ENCODE assay signal across 11 cellular contexts in genomic region chr17:7840441-7840840, GRCh38. TPM values are rescaled to one million over a fixed set of nuclear protein-coding genes. Genes with fewer than 3 reads are reported as not detected.
A peak's percentile ranks its signal among the peaks of the same experiment; 100 is the strongest.
DNase-seq lines count a peak whose midpoint lies in the region; ATAC-seq and TF ChIP-seq lines count a peak whose summit lies in the region.
"Had no signal": no experiment of that assay in that cellular context is flagged by ENCODE, and none has a peak within 500 bp of the region (broad histone marks: within the 10 kb centered on the region; RNA-seq: fewer than 3 reads in every experiment).

No MANE protein-coding gene starts in this region.

- WGBS in gastroesophageal sphincter (ENCODE audit: low coverage in 1 of 2), 2 donors = 39% methylated on average over 1 of the region's 1 CpG; no CpG with 5 or more reads in 1 of the 2 donors

- TF ChIP-seq EP300 in gastroesophageal sphincter (IDR thresholded peaks at IDR 0.05) = no peak

- H3K4me1 ChIP-seq in gastroesophageal sphincter (peaks cover 9 to 92% (median 49%) of the 10 kb centered on the region in 3 donors), SJCRH30 (peaks cover 13% of the 10 kb centered on the region)

- H3K36me3 Mint-ChIP-seq in activated CD4-positive, alpha-beta T cell treated with anti-CD3 and anti-CD28 coated beads for 36 hours (ENCODE audit: low read depth) = peaks cover 18% of the 10 kb centered on the region
- peaks cover 8 to 20% of the 10 kb centered on the region in 2 donors for H3K36me3 Mint-ChIP-seq in stimulated activated naive B cell treated with anti-CD40 and anti-IgM and Interleukin-4, amounts not matched to agents 10 μg/mL and 1 μg/mL and 100 μg/mL, for 72 hours

- no peaks in the 10 kb centered on the region for H3K9me3 Mint-ChIP-seq in activated CD4-positive, alpha-beta T cell treated with anti-CD3 and anti-CD28 coated beads for 36 hours (ENCODE audit: low read depth)
- no peaks in the 10 kb centered on the region for H3K9me3 Mint-ChIP-seq in stimulated activated naive B cell treated with anti-CD40 and anti-IgM and Interleukin-4, amounts not matched to agents 10 μg/mL and 1 μg/mL and 100 μg/mL, for 72 hours

- H3K27ac Mint-ChIP-seq in activated CD4-positive, alpha-beta T cell treated with anti-CD3 and anti-CD28 coated beads for 36 hours = peak overlapping the region; percentile 92
- H3K27ac Mint-ChIP-seq in stimulated activated naive B cell treated with anti-CD40 and anti-IgM and Interleukin-4, amounts not matched to agents 10 μg/mL and 1 μg/mL and 100 μg/mL, for 72 hours = peak overlapping the region; percentile 100

- CTCF ChIA-PET in activated CD4-positive, alpha-beta T cell treated with anti-CD3 and anti-CD28 coated beads for 36 hours (lab: Charles Lee) = interaction anchor here (1.2 to 1.3 kb wide), 4 partner anchors 17 to 201 kb away, joined by 3 to 7 read pairs (median 3); partner anchors contain the start of genes CYB5D1, NAA38 and RNF227

- H3K4me3 Mint-ChIP-seq in activated CD4-positive, alpha-beta T cell treated with anti-CD3 and anti-CD28 coated beads for 36 hours = peak overlapping the region; percentile 97
- peak overlapping the region; percentile 95 to 99 for H3K4me3 Mint-ChIP-seq in stimulated activated naive B cell treated with anti-CD40 and anti-IgM and Interleukin-4, amounts not matched to agents 10 μg/mL and 1 μg/mL and 100 μg/mL, for 72 hours

- H3K4me1 Mint-ChIP-seq in activated CD4-positive, alpha-beta T cell treated with anti-CD3 and anti-CD28 coated beads for 36 hours = peaks cover 50% of the 10 kb centered on the region
- H3K4me1 Mint-ChIP-seq in stimulated activated naive B cell treated with anti-CD40 and anti-IgM and Interleukin-4, amounts not matched to agents 10 μg/mL and 1 μg/mL and 100 μg/mL, for 72 hours = peaks cover 55 to 78% of the 10 kb centered on the region in 2 donors

- H3K9me3 ChIP-seq in gastroesophageal sphincter (no peaks in the 10 kb centered on the region), SJCRH30 (replicated peaks) (no peaks in the 10 kb centered on the region)

- no peaks in the 10 kb centered on the region for H3K27me3 Mint-ChIP-seq in activated CD4-positive, alpha-beta T cell treated with anti-CD3 and anti-CD28 coated beads for 36 hours
- no peaks in the 10 kb centered on the region for H3K27me3 Mint-ChIP-seq in stimulated activated naive B cell treated with anti-CD40 and anti-IgM and Interleukin-4, amounts not matched to agents 10 μg/mL and 1 μg/mL and 100 μg/mL, for 72 hours

- H3K4me3 ChIP-seq in gastroesophageal sphincter = no peak overlapping the region
- H3K4me3 ChIP-seq in SJCRH30 = no peak overlapping the region

- intact Hi-C loops in activated CD4-positive, alpha-beta T cell treated with anti-CD3 and anti-CD28 coated beads for 36 hours (cut with DNase I, micrococcal nuclease) = loop anchor here (5.0 to 10.0 kb wide), 11 partner anchors 153 to 796 kb away; partner anchors contain the start of genes CTDNEP1 (in 1 of the 2), ELP5 (in 1 of the 2), KCTD11 (in 1 of the 2) and NDEL1 (in 1 of the 2)

- H3K36me3 ChIP-seq in gastroesophageal sphincter (peaks cover 0 to 17% of the 10 kb centered on the region in 2 donors), SJCRH30 (no peaks in the 10 kb centered on the region)

- TF ChIP-seq CTCF in VCaP (conservative IDR thresholded peaks at IDR 0.05) (no peak), gastroesophageal sphincter (IDR thresholded peaks at IDR 0.05) (no peak)

- no peak for ATAC-seq in activated CD4-positive, alpha-beta T cell treated with anti-CD3 and anti-CD28 coated beads for 36 hours
- no peak for ATAC-seq in gastroesophageal sphincter
- no peak for ATAC-seq in stimulated activated naive B cell treated with anti-CD40 and anti-IgM and Interleukin-4, amounts not matched to agents 10 μg/mL and 1 μg/mL and 100 μg/mL, for 72 hours (replicated peaks)

- H3K27me3 ChIP-seq in gastroesophageal sphincter (no peaks in the 10 kb centered on the region), SJCRH30 (no peaks in the 10 kb centered on the region)

- TF ChIP-seq POLR2A in gastroesophageal sphincter (IDR thresholded peaks at IDR 0.05) = no peak

- peak overlapping the region; percentile 82 for H3K27ac ChIP-seq in VCaP
- H3K27ac ChIP-seq in gastroesophageal sphincter = peak overlapping the region in 3 of 4 donors; percentile 90 to 99 (median 98)
- H3K27ac ChIP-seq in SJCRH30 = no peak overlapping the region

- no peak for DNase-seq in activated CD4-positive, alpha-beta T cell treated with anti-CD3 and anti-CD28 coated beads for 36 hours
- DNase-seq in activated CD4-positive, alpha-beta T cell treated with anti-CD3 and anti-CD28 coated beads for 48 hours = no peak
- no peak for DNase-seq in stimulated activated naive B cell treated with anti-CD40 and anti-IgM and Interleukin-4, amounts not matched to agents 10 μg/mL and 1 μg/mL and 100 μg/mL, for 72 hours
- DNase-seq in SIG-M5 treated with dmso at 0.1 percent for 504 hours (lab: John Stamatoyannopoulos, UW; ENCODE audit: unreplicated experiment) (no peak), NCI-H2171 (lab: John Stamatoyannopoulos, UW) (no peak), SJCRH30 (no peak)
- DNase-seq: activated effector memory CD4-positive, alpha-beta T cell treated with Interleukin-2 at 50 U/mL for 16 hours; foreskin melanocyte had no signal

- POLR2A ChIA-PET in activated CD4-positive, alpha-beta T cell treated with anti-CD3 and anti-CD28 coated beads for 36 hours (lab: Charles Lee) = no interaction called here

RNA-seq across cellular contexts. Expression of gene KDM6B, which starts 6.4 kb away (rescaled TPM):
- 10 to 100 TPM; 37.3 to 46.2 TPM for total RNA-seq in activated CD4-positive, alpha-beta T cell treated with anti-CD3 and anti-CD28 coated beads for 36 hours
- total RNA-seq in gastroesophageal sphincter = 10 to 100 TPM in 3 of 4 donors, 1 to 10 TPM in 1; 5.7 to 16.2 (median 15.6) TPM
- 6.4 and 9.0 TPM in 2 replicates for total RNA-seq in SJCRH30 (2014; rRNA removed; shearing (Covaris generic))

RNA-seq across cellular contexts. Expression of gene TMEM88, which starts 14.4 kb away (rescaled TPM):
- 1 to 10 TPM; 3.5 to 5.6 TPM for total RNA-seq in activated CD4-positive, alpha-beta T cell treated with anti-CD3 and anti-CD28 coated beads for 36 hours
- total RNA-seq in gastroesophageal sphincter = 10 to 100 TPM in 3 of 4 donors, 1 to 10 TPM in 1; 6.5 to 41.6 (median 29.6) TPM
- 0.36 and 0.63 TPM in 2 replicates for total RNA-seq in SJCRH30 (2014; rRNA removed; shearing (Covaris generic))
- total RNA-seq: RPMI7951 had no signal

RNA-seq across cellular contexts. Expression of gene NAA38, which starts 16.9 kb away (rescaled TPM):
- 10 to 100 TPM; 64.7 to 79.8 TPM for total RNA-seq in activated CD4-positive, alpha-beta T cell treated with anti-CD3 and anti-CD28 coated beads for 36 hours
- total RNA-seq in gastroesophageal sphincter = 10 to 100 TPM; 60.5 to 84.7 (median 69.8) TPM
- 30.4 and 45.3 TPM in 2 replicates for total RNA-seq in SJCRH30 (2014; rRNA removed; shearing (Covaris generic))

RNA-seq across cellular contexts. Expression of gene CYB5D1, which starts 17.4 kb away (rescaled TPM):
- total RNA-seq in activated CD4-positive, alpha-beta T cell treated with anti-CD3 and anti-CD28 coated beads for 36 hours = 10 to 100 TPM; 12.5 to 12.6 TPM
- total RNA-seq in gastroesophageal sphincter = 10 to 100 TPM; 12.0 to 18.7 (median 13.7) TPM
- total RNA-seq in SJCRH30 (2014; rRNA removed; shearing (Covaris generic)) = 3.5 and 5.3 TPM in 2 replicates

RNA-seq across cellular contexts. Expression of gene CHD3, which starts 48.1 kb away (rescaled TPM):
- total RNA-seq in activated CD4-positive, alpha-beta T cell treated with anti-CD3 and anti-CD28 coated beads for 36 hours = 100 to 1,000 TPM; 145 to 161 TPM
- total RNA-seq in gastroesophageal sphincter = 100 to 1,000 TPM in 3 of 4 donors, 10 to 100 TPM in 1; 56.7 to 134 (median 120) TPM
- 101 and 109 TPM in 2 replicates for total RNA-seq in SJCRH30 (2014; rRNA removed; shearing (Covaris generic))
